ENCODE assay signal across 13 cellular contexts in the genomic region with DNA sequence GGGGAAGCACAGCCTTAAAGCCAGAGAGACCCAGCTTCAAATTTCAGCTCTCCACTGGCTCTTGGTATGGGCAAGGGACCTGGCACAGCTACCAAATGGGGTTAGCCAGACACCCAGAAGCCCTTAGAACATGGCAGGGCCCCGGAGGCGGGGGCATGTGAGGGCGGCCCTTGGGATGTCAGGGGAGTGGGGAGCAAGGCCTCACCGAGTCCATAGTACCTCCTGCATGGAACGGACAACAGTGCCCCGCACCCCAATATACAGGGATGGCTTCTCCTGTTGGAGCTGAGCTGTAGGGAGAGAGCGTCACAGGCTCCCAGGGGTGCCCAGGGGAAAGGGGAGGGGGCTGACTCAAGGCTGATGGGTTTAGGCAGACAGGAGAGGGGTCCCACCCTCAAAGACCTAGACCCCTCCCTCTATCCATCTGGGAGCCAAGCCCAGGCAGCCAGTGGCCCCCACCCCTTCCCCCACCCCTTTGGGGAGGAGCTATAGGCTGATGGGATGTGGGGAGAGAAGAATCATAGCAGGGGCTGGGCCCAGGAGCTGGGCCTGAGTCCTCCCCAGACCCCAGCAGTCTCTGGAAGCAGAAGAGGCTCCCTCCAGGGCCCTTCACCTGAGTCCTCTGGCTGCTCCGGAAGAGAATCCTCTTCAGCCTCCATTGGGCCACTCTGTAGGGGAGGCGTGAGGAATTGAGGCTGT. TPM values are rescaled to one million over a fixed set of nuclear protein-coding genes. Genes with fewer than 3 reads are reported as not detected.
DNase-seq lines count a peak whose midpoint lies in the region; ATAC-seq and TF ChIP-seq lines count a peak whose summit lies in the region.
"Had no signal": no experiment of that assay in that cellular context is flagged by ENCODE, and none has a peak within 500 bp of the region (broad histone marks: within the 10 kb centered on the region; RNA-seq: fewer than 3 reads in every experiment).

No MANE protein-coding gene starts in this region.

- H3K36me3 Mint-ChIP-seq in chondrocyte (ENCODE audit: low read depth): no peaks in the 10 kb centered on the region
- H3K36me3 Mint-ChIP-seq: activated naive CD8-positive, alpha-beta T cell; IgD-negative memory B cell had no signal

- H3K9ac ChIP-seq in HUES48 (ENCODE audit: low read depth, low read length) (no peak overlapping the region), neuronal stem cell (ENCODE audit: low read depth, low read length, poor library complexity) (peak overlapping the region; percentile 9)

- no peaks in the 10 kb centered on the region for H3K9me3 Mint-ChIP-seq in chondrocyte (ENCODE audit: low read depth)
- H3K9me3 Mint-ChIP-seq: IgD-negative memory B cell had no signal

- peak overlapping the region; percentile 80 for H3K27ac Mint-ChIP-seq in chondrocyte (ENCODE audit: unreplicated experiment)
- H3K27ac Mint-ChIP-seq: activated naive CD8-positive, alpha-beta T cell; IgD-negative memory B cell had no signal

- H3K36me3 ChIP-seq in ACC112 (ENCODE audit: insufficient read depth, low read length) (peaks cover 4% of the 10 kb centered on the region; the same call in 1 of the 2 replicates), HUES48 (ENCODE audit: control insufficient read depth, insufficient read depth, low read length) (no peaks in the 10 kb centered on the region), neuronal stem cell (replicated peaks in 1 of 2; ENCODE audit: control insufficient read depth in 2 of 2, insufficient read depth in 2 of 2, low read length in 2 of 2) (no peaks in the 10 kb centered on the region)
- H3K36me3 ChIP-seq: BE2C had no signal

- H3K27ac ChIP-seq in ACC112 (ENCODE audit: low read depth, low read length) (peak overlapping the region; percentile 87), HUES48 (ENCODE audit: low read depth, low read length) (peak overlapping the region; percentile 6), neuronal stem cell (replicated peaks; ENCODE audit: low read length) (no peak overlapping the region)

- H3K9me3 ChIP-seq in HUES48 (ENCODE audit: control insufficient read depth, insufficient read depth, low read length) (no peaks in the 10 kb centered on the region), neuronal stem cell (replicated peaks in 1 of 2; ENCODE audit: control insufficient read depth in 2 of 2, insufficient read depth in 1 of 2, low read depth in 1 of 2, low read length in 2 of 2) (no peaks in the 10 kb centered on the region)
- H3K9me3 ChIP-seq: BE2C had no signal

- H2BK5ac ChIP-seq in neuronal stem cell (ENCODE audit: low read length): peak overlapping the region; percentile 72

- no CpG with 5 or more reads among the region's 9 CpGs for WGBS in neuronal stem cell (ENCODE audit: extremely low coverage in 2 of 2, insufficient read length in 2 of 2, insufficient replicate concordance in 1 of 2), 2 donors

- DNase-seq in chondrocyte (ENCODE audit: low spot score) (no peak), neuronal stem cell (ENCODE audit: low spot score) (no peak), NCI-H1105 treated with DMSO at 0.1 percent for 48 hours (lab: John Stamatoyannopoulos, UW) (no peak)
- DNase-seq: BE2C, NCI-H1417, NCI-H510A had no signal

- peaks cover 39% of the 10 kb centered on the region for H3K4me1 ChIP-seq in ACC112 (ENCODE audit: control insufficient read depth, insufficient read depth, low read length, unreplicated experiment)
- peaks cover 12% of the 10 kb centered on the region; the same call in 1 of the 2 replicates for H3K4me1 ChIP-seq in HUES48 (ENCODE audit: control insufficient read depth, insufficient read depth, low read length)
- peaks cover 22 to 29% of the 10 kb centered on the region in 2 donors for H3K4me1 ChIP-seq in neuronal stem cell (ENCODE audit: control insufficient read depth in 2 of 2, insufficient read depth in 1 of 2, low read depth in 1 of 2, low read length in 2 of 2)
- H3K4me1 ChIP-seq: BE2C had no signal

- no peaks in the 10 kb centered on the region for H3K79me1 ChIP-seq in neuronal stem cell (ENCODE audit: low read depth, low read length)

- peak overlapping the region; percentile 20 for H4K8ac ChIP-seq in neuronal stem cell (ENCODE audit: low read depth, low read length)

- no peak for ATAC-seq in HG03135 (IDR thresholded peaks at IDR 0.05; ENCODE audit: unreplicated experiment)
- no peak for ATAC-seq in HG02623 (IDR thresholded peaks at IDR 0.05; ENCODE audit: unreplicated experiment)
- no peak for ATAC-seq in HG03432 (IDR thresholded peaks at IDR 0.05; ENCODE audit: unreplicated experiment)

- peak overlapping the region; percentile 22 for H2BK15ac ChIP-seq in neuronal stem cell (ENCODE audit: low read length)

- H3K79me2 ChIP-seq in ACC112 (ENCODE audit: control insufficient read depth, insufficient read depth, low read length, unreplicated experiment): peaks cover 36% of the 10 kb centered on the region

- H3K4me2 ChIP-seq in neuronal stem cell (ENCODE audit: insufficient read depth, low read length, poor library complexity, severe bottlenecking): no peak overlapping the region

- no peaks in the 10 kb centered on the region for H3K27me3 ChIP-seq in ACC112 (ENCODE audit: insufficient read depth, low read length)
- no peaks in the 10 kb centered on the region for H3K27me3 ChIP-seq in HUES48 (ENCODE audit: control insufficient read depth, insufficient read depth, low read length)
- peaks cover 0 to 26% (median 0%) of the 10 kb centered on the region in 3 experiments for H3K27me3 ChIP-seq in neuronal stem cell (ENCODE audit: control insufficient read depth in 3 of 3, insufficient read depth in 3 of 3, low read depth in 1 of 3, low read length in 3 of 3)
- H3K27me3 ChIP-seq: BE2C had no signal

- peak overlapping the region; percentile 72 for H3K14ac ChIP-seq in neuronal stem cell (ENCODE audit: low read length)

- H3K4ac ChIP-seq in neuronal stem cell (ENCODE audit: low read length): no peak overlapping the region

- H3K4me3 Mint-ChIP-seq in chondrocyte (ENCODE audit: unreplicated experiment): no peak overlapping the region
- H3K4me3 Mint-ChIP-seq: activated naive CD8-positive, alpha-beta T cell; IgD-negative memory B cell had no signal

- no peak overlapping the region for H2BK12ac ChIP-seq in neuronal stem cell (ENCODE audit: low read length)

- TF ChIP-seq CTCF in chondrocyte (IDR thresholded peaks at IDR 0.05): no peak

- no peak overlapping the region for H3K23ac ChIP-seq in neuronal stem cell (ENCODE audit: low read depth, low read length, poor library complexity)

- H3K18ac ChIP-seq in neuronal stem cell (ENCODE audit: low read length): peak overlapping the region; percentile 44

- H4K91ac ChIP-seq in neuronal stem cell (ENCODE audit: low read depth, low read length, poor library complexity): no peak overlapping the region

- H3K4me1 Mint-ChIP-seq in chondrocyte (ENCODE audit: low read depth): peaks cover 34% of the 10 kb centered on the region

- H2AFZ ChIP-seq in ACC112 (ENCODE audit: low read length, unreplicated experiment) (peak overlapping the region; percentile 9), neuronal stem cell (ENCODE audit: low read length) (peak overlapping the region; percentile 71)

- no peaks in the 10 kb centered on the region for H3K27me3 Mint-ChIP-seq in chondrocyte (ENCODE audit: low read depth)
- H3K27me3 Mint-ChIP-seq: activated naive CD8-positive, alpha-beta T cell had no signal

- peak overlapping the region; percentile 9 for H2AK5ac ChIP-seq in neuronal stem cell (ENCODE audit: low read depth, low read length)

- H3K4me3 ChIP-seq in ACC112 (ENCODE audit: low read depth, low read length): peak overlapping the region; percentile 90
- no peak overlapping the region for H3K4me3 ChIP-seq in HUES48 (ENCODE audit: low read depth, low read length)
- no peak overlapping the region for H3K4me3 ChIP-seq in neuronal stem cell (ENCODE audit: low read length in 2 of 2)

- H2BK120ac ChIP-seq in neuronal stem cell (ENCODE audit: low read depth, low read length): no peak overlapping the region

RNA-seq across cellular contexts. Expression of a gene that starts 16.5 kb away (rescaled TPM):
- total RNA-seq in chondrocyte: 0.46 to 7.3 TPM (median 5.2 TPM) in 3 replicates
- 1.1 TPM for polyA plus RNA-seq in neuronal stem cell (2013, experiment 1 of 2)
- 0.97 TPM for polyA plus RNA-seq in neuronal stem cell (2013, experiment 2 of 2)
- polyA plus RNA-seq: IgD-negative memory B cell had no signal

RNA-seq across cellular contexts. Expression of a gene that starts 35.2 kb away (rescaled TPM):
- total RNA-seq in chondrocyte: 11.9 to 20.4 TPM (median 12.2 TPM) in 3 replicates
- 25.2 TPM for polyA plus RNA-seq in neuronal stem cell (2013, experiment 1 of 2)
- 24.4 TPM for polyA plus RNA-seq in neuronal stem cell (2013, experiment 2 of 2)
